In genomic region chr9:127943011-127943662, GRCh38 we compare ENCODE assay signal across 8 cellular contexts. TPM values are rescaled to one million over a fixed set of nuclear protein-coding genes. Genes with fewer than 3 reads are reported as not detected.
DNase-seq lines count a peak whose midpoint lies in the region; ATAC-seq and TF ChIP-seq lines count a peak whose summit lies in the region.

No MANE protein-coding gene starts in this region.

- POLR2A ChIA-PET in activated CD4-positive, alpha-beta T cell treated with anti-CD3 and anti-CD28 coated beads for 36 hours (lab: Charles Lee), result interaction anchor here (0.7 to 1.0 kb wide), 3 partner anchors 38 to 83 kb away, joined by 3 to 7 read pairs (median 3); partner anchors contain the start of gene EEIG1

- ATAC-seq in activated CD4-positive, alpha-beta T cell treated with anti-CD3 and anti-CD28 coated beads for 36 hours, result no peak
- peak; percentile 2 for ATAC-seq in stimulated activated effector memory CD8-positive, alpha-beta T cell treated with anti-CD3 and anti-CD28 coated beads, Interleukin-12 subunit alpha, Interleukin-12 subunit beta, amount 100 ng/mL, for 72 hours
- ATAC-seq in HG03432 (IDR thresholded peaks at IDR 0.05; ENCODE audit: unreplicated experiment) (no peak), HG03108 (IDR thresholded peaks at IDR 0.05; ENCODE audit: unreplicated experiment) (no peak)

- no peaks in the 10 kb centered on the region for H3K9me3 Mint-ChIP-seq in activated CD4-positive, alpha-beta T cell treated with anti-CD3 and anti-CD28 coated beads for 36 hours (ENCODE audit: low read depth)
- H3K9me3 Mint-ChIP-seq in activated CD4-positive, alpha-beta T cell treated with anti-CD3 and anti-CD28 coated beads, Interleukin-2, amount 10 ng/mL, durations not matched to agents 24 days and 14 days, result no peaks in the 10 kb centered on the region
- H3K9me3 Mint-ChIP-seq in stimulated activated effector memory CD8-positive, alpha-beta T cell treated with anti-CD3 and anti-CD28 coated beads, Interleukin-12 subunit alpha, Interleukin-12 subunit beta, amount 100 ng/mL, for 72 hours, result no peaks in the 10 kb centered on the region

- H3K36me3 ChIP-seq in KMS-11 (ENCODE audit: insufficient read depth) (no peaks in the 10 kb centered on the region), BE2C (peaks cover 22% of the 10 kb centered on the region)

- TF ChIP-seq CTCF in KMS-11 (conservative IDR thresholded peaks at IDR 0.05; ENCODE audit: low read depth, low read length), result peak; percentile 7; the same call in 1 of the 2 replicates
- no peak for TF ChIP-seq CTCF in BE2C (IDR thresholded peaks at IDR 0.05; ENCODE audit: low read depth, low read length)

- H2AFZ ChIP-seq in KMS-11 (ENCODE audit: low read depth), result no peak overlapping the region

- CTCF ChIA-PET in activated CD4-positive, alpha-beta T cell treated with anti-CD3 and anti-CD28 coated beads for 36 hours (lab: Charles Lee), result interaction anchor here (0.6 to 5.7 kb wide), 42 partner anchors 9 to 364 kb away, joined by 3 to 126 read pairs (median 4); partner anchors contain the start of genes NAIF1 and PIP5KL1

- no peak overlapping the region for H3K4me2 ChIP-seq in KMS-11

- intact Hi-C loops in activated CD4-positive, alpha-beta T cell treated with anti-CD3 and anti-CD28 coated beads for 36 hours (cut with DNase I, micrococcal nuclease), result loop anchor here (1.0 to 5.0 kb wide), 6 partner anchors 27 to 174 kb away; partner anchors contain the start of gene EEIG1 (in 1 of the 2)
- intact Hi-C loops in activated CD4-positive, alpha-beta T cell treated with anti-CD3 and anti-CD28 coated beads, Interleukin-2, amount 10 ng/mL, durations not matched to agents 24 days and 14 days (cut with micrococcal nuclease), result loop anchor here (1.0 to 2.0 kb wide), 4 partner anchors 12 to 174 kb away; no protein-coding TSS in a partner anchor

- no peaks in the 10 kb centered on the region for H3K9me3 ChIP-seq in BE2C

- H3K27ac Mint-ChIP-seq in activated CD4-positive, alpha-beta T cell treated with anti-CD3 and anti-CD28 coated beads for 36 hours, result peak overlapping the region; percentile 48
- no peak overlapping the region for H3K27ac Mint-ChIP-seq in activated CD4-positive, alpha-beta T cell treated with anti-CD3 and anti-CD28 coated beads, Interleukin-2, amount 10 ng/mL, durations not matched to agents 24 days and 14 days
- H3K27ac Mint-ChIP-seq in stimulated activated effector memory CD8-positive, alpha-beta T cell treated with anti-CD3 and anti-CD28 coated beads, Interleukin-12 subunit alpha, Interleukin-12 subunit beta, amount 100 ng/mL, for 72 hours, result peak overlapping the region; percentile 6

- no peak overlapping the region for H3K4me3 ChIP-seq in KMS-11 (IDR thresholded peaks at IDR 0.05; ENCODE audit: insufficient read depth, low read depth, low read length)
- no peak overlapping the region for H3K4me3 ChIP-seq in BE2C (ENCODE audit: low read depth, low read length)

- no peaks in the 10 kb centered on the region for H3K27me3 ChIP-seq in KMS-11 (ENCODE audit: insufficient read depth, low read depth)
- no peaks in the 10 kb centered on the region for H3K27me3 ChIP-seq in BE2C

- no peak overlapping the region for H3K4me3 Mint-ChIP-seq in activated CD4-positive, alpha-beta T cell treated with anti-CD3 and anti-CD28 coated beads for 36 hours
- no peak overlapping the region for H3K4me3 Mint-ChIP-seq in activated CD4-positive, alpha-beta T cell treated with anti-CD3 and anti-CD28 coated beads, Interleukin-2, amount 10 ng/mL, durations not matched to agents 24 days and 14 days
- H3K4me3 Mint-ChIP-seq in stimulated activated effector memory CD8-positive, alpha-beta T cell treated with anti-CD3 and anti-CD28 coated beads, Interleukin-12 subunit alpha, Interleukin-12 subunit beta, amount 100 ng/mL, for 72 hours, result no peak overlapping the region

- H3K27ac ChIP-seq in KMS-11 (no peak overlapping the region), cingulate gyrus (ENCODE audit: low read depth, low read length) (peak overlapping the region; percentile 88)

- H3K27me3 Mint-ChIP-seq in activated CD4-positive, alpha-beta T cell treated with anti-CD3 and anti-CD28 coated beads for 36 hours, result no peaks in the 10 kb centered on the region
- no peaks in the 10 kb centered on the region for H3K27me3 Mint-ChIP-seq in activated CD4-positive, alpha-beta T cell treated with anti-CD3 and anti-CD28 coated beads, Interleukin-2, amount 10 ng/mL, durations not matched to agents 24 days and 14 days

- no peaks in the 10 kb centered on the region for H4K20me1 ChIP-seq in KMS-11 (ENCODE audit: insufficient read depth)

- peaks cover 36% of the 10 kb centered on the region for H3K36me3 Mint-ChIP-seq in activated CD4-positive, alpha-beta T cell treated with anti-CD3 and anti-CD28 coated beads for 36 hours (ENCODE audit: low read depth)
- H3K36me3 Mint-ChIP-seq in activated CD4-positive, alpha-beta T cell treated with anti-CD3 and anti-CD28 coated beads, Interleukin-2, amount 10 ng/mL, durations not matched to agents 24 days and 14 days (ENCODE audit: low read depth), result peaks cover 42% of the 10 kb centered on the region
- H3K36me3 Mint-ChIP-seq in stimulated activated effector memory CD8-positive, alpha-beta T cell treated with anti-CD3 and anti-CD28 coated beads, Interleukin-12 subunit alpha, Interleukin-12 subunit beta, amount 100 ng/mL, for 72 hours, result peaks cover 26% of the 10 kb centered on the region

- DNase-seq in activated CD4-positive, alpha-beta T cell treated with anti-CD3 and anti-CD28 coated beads for 36 hours, result no peak
- DNase-seq in activated CD4-positive, alpha-beta T cell treated with anti-CD3 and anti-CD28 coated beads, Interleukin-2, amount 10 ng/mL, durations not matched to agents 24 days and 14 days, result no peak
- peak in 1 of 2 donors; percentile 62 for DNase-seq in stimulated activated effector memory CD8-positive, alpha-beta T cell treated with anti-CD3 and anti-CD28 coated beads, Interleukin-12 subunit alpha, Interleukin-12 subunit beta, amount 100 ng/mL, for 72 hours (ENCODE audit: low spot score in 2 of 2)
- no peak for DNase-seq in BE2C

- H3K4me1 ChIP-seq in KMS-11 (ENCODE audit: low read depth, poor library complexity, severe bottlenecking) (peaks cover 7% of the 10 kb centered on the region), BE2C (peaks cover 11% of the 10 kb centered on the region)

- H3K9ac ChIP-seq in KMS-11, result no peak overlapping the region

- H3K79me2 ChIP-seq in KMS-11 (ENCODE audit: insufficient read depth, low read depth), result no peaks in the 10 kb centered on the region

- H3K4me1 Mint-ChIP-seq in activated CD4-positive, alpha-beta T cell treated with anti-CD3 and anti-CD28 coated beads for 36 hours, result peaks cover 25% of the 10 kb centered on the region
- H3K4me1 Mint-ChIP-seq in activated CD4-positive, alpha-beta T cell treated with anti-CD3 and anti-CD28 coated beads, Interleukin-2, amount 10 ng/mL, durations not matched to agents 24 days and 14 days, result peaks cover 17% of the 10 kb centered on the region
- H3K4me1 Mint-ChIP-seq in stimulated activated effector memory CD8-positive, alpha-beta T cell treated with anti-CD3 and anti-CD28 coated beads, Interleukin-12 subunit alpha, Interleukin-12 subunit beta, amount 100 ng/mL, for 72 hours, result peaks cover 23% of the 10 kb centered on the region

RNA-seq across cellular contexts. Expression of gene DPM2, which starts 5.5 kb away (rescaled TPM):
- total RNA-seq in activated CD4-positive, alpha-beta T cell treated with anti-CD3 and anti-CD28 coated beads for 36 hours, result 10 to 100 TPM; 44.1 to 46.6 TPM
- 62.7 and 65.1 TPM in 2 replicates for total RNA-seq in activated CD4-positive, alpha-beta T cell treated with anti-CD3 and anti-CD28 coated beads, Interleukin-2, amount 10 ng/mL, durations not matched to agents 24 days and 14 days
- 137 TPM for polyA plus RNA-seq in BE2C (2012; ENCODE audit: insufficient read depth, insufficient read length, low read depth)

RNA-seq across cellular contexts. Expression of gene PIP5KL1, which starts 12.6 kb away (rescaled TPM):
- 1 to 10 TPM; 1.9 to 2.8 TPM for total RNA-seq in activated CD4-positive, alpha-beta T cell treated with anti-CD3 and anti-CD28 coated beads for 36 hours
- total RNA-seq in activated CD4-positive, alpha-beta T cell treated with anti-CD3 and anti-CD28 coated beads, Interleukin-2, amount 10 ng/mL, durations not matched to agents 24 days and 14 days, result 0.89 and 0.90 TPM in 2 replicates
- polyA plus RNA-seq in BE2C (2012; ENCODE audit: insufficient read depth, insufficient read length, low read depth), result 0.74 TPM

RNA-seq across cellular contexts. Expression of gene ST6GALNAC4, which starts 26.3 kb away (rescaled TPM):
- total RNA-seq in activated CD4-positive, alpha-beta T cell treated with anti-CD3 and anti-CD28 coated beads for 36 hours, result 10 to 100 TPM; 14.9 to 20.7 TPM
- total RNA-seq in activated CD4-positive, alpha-beta T cell treated with anti-CD3 and anti-CD28 coated beads, Interleukin-2, amount 10 ng/mL, durations not matched to agents 24 days and 14 days, result 28.0 and 28.3 TPM in 2 replicates
- 39.4 TPM for polyA plus RNA-seq in BE2C (2012; ENCODE audit: insufficient read depth, insufficient read length, low read depth)

RNA-seq across cellular contexts. Expression of gene EEIG1, which starts 37.7 kb away (rescaled TPM):
- total RNA-seq in activated CD4-positive, alpha-beta T cell treated with anti-CD3 and anti-CD28 coated beads for 36 hours, result 10 to 100 TPM; 56.2 to 58.4 TPM
- total RNA-seq in activated CD4-positive, alpha-beta T cell treated with anti-CD3 and anti-CD28 coated beads, Interleukin-2, amount 10 ng/mL, durations not matched to agents 24 days and 14 days, result 56.1 and 64.4 TPM in 2 replicates
- polyA plus RNA-seq in BE2C (2012; ENCODE audit: insufficient read depth, insufficient read length, low read depth), result 30.7 TPM

RNA-seq across cellular contexts. Expression of gene ST6GALNAC6, which starts 43.7 kb away (rescaled TPM):
- total RNA-seq in activated CD4-positive, alpha-beta T cell treated with anti-CD3 and anti-CD28 coated beads for 36 hours, result 10 to 100 TPM; 46.3 to 63.3 TPM
- 53.3 and 61.2 TPM in 2 replicates for total RNA-seq in activated CD4-positive, alpha-beta T cell treated with anti-CD3 and anti-CD28 coated beads, Interleukin-2, amount 10 ng/mL, durations not matched to agents 24 days and 14 days
- 40.4 TPM for polyA plus RNA-seq in BE2C (2012; ENCODE audit: insufficient read depth, insufficient read length, low read depth)
